Comparison of ENCODE assay signal across 34 cellular contexts in the genomic region with DNA sequence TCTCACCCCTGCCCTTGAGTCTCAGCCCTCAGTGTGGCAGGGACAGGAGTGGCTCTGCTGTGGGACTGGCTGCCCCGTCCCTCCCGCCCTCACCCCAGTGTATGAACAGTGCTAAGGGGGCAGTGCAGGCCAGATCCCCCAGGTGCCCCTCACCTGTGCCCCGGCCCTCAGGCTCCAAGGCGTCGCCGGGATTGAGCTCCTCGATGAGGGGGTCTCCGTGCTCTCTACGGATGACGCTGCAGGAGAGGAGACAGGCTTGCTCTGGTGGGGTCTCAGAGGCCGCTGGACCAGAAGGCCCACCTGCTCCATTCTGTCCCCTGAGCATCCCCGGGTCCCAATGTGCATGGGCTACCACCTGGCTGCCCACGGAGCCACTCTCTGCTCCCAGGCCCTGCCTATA. TPM values are rescaled to one million over a fixed set of nuclear protein-coding genes. Genes with fewer than 3 reads are reported as not detected.
DNase-seq lines count a peak whose midpoint lies in the region; ATAC-seq and TF ChIP-seq lines count a peak whose summit lies in the region.
"Had no signal": no experiment of that assay in that cellular context is flagged by ENCODE, and none has a peak within 500 bp of the region (broad histone marks: within the 10 kb centered on the region; RNA-seq: fewer than 3 reads in every experiment).

No MANE protein-coding gene starts in this region.

- H3K18ac ChIP-seq in neuronal stem cell (ENCODE audit: low read length): peak overlapping the region; percentile 38

- H3K9me3 Mint-ChIP-seq in Calu3 (ENCODE audit: low read depth, unreplicated experiment): no peaks in the 10 kb centered on the region
- H3K9me3 Mint-ChIP-seq: CD14-positive monocyte; CD4-positive, alpha-beta memory T cell; CD4-positive, alpha-beta T cell; CD4-positive, CD25-positive, alpha-beta regulatory T cell; CD8-positive, alpha-beta memory T cell; CD8-positive, alpha-beta T cell had no signal

- ATAC-seq in Right ventricle myocardium inferior (peak; percentile 7), right cardiac atrium (no peak), aorta (ENCODE audit: low FRiP score) (no peak), HG03135 (IDR thresholded peaks at IDR 0.05; ENCODE audit: unreplicated experiment) (no peak)
- ATAC-seq: A549; CD8-positive, alpha-beta T cell had no signal

- H2AK5ac ChIP-seq in neuronal stem cell (ENCODE audit: low read depth, low read length): peak overlapping the region; percentile 37

- peak overlapping the region; percentile 49 for H2BK15ac ChIP-seq in neuronal stem cell (ENCODE audit: low read length)

- H3K36me3 Mint-ChIP-seq in Calu3 (ENCODE audit: insufficient read depth, unreplicated experiment): no peaks in the 10 kb centered on the region
- H3K36me3 Mint-ChIP-seq: CD14-positive monocyte; CD4-positive, alpha-beta memory T cell; CD4-positive, CD25-positive, alpha-beta regulatory T cell; CD8-positive, alpha-beta memory T cell; CD8-positive, alpha-beta T cell had no signal

- no peak overlapping the region for H2AFZ ChIP-seq in neuronal stem cell (ENCODE audit: low read length)

- H3K27ac ChIP-seq in right cardiac atrium (ENCODE audit: low read length): no peak overlapping the region
- H3K27ac ChIP-seq in neuronal stem cell (replicated peaks; ENCODE audit: low read length): no peak overlapping the region
- no peak overlapping the region for H3K27ac ChIP-seq in aorta (ENCODE audit: low read depth in 1 of 2, low read length in 2 of 2)
- H3K27ac ChIP-seq: 22Rv1; A549; BLaER1; BLaER1 treated with 17β-estradiol and CSF1 and Interleukin-3, amounts not matched to agents 10 nM and 100 nM; C4-2B had no signal

- no peak for TF ChIP-seq CTCF in Calu3 (IDR thresholded peaks at IDR 0.05; ENCODE audit: unreplicated experiment)

- H3K14ac ChIP-seq in neuronal stem cell (ENCODE audit: low read length): peak overlapping the region; percentile 71

- no TSS peak for BruUV-seq in Calu3 (replicated peaks; lab: Mats Ljungman, UMichigan)

- H3K27me3 ChIP-seq in right cardiac atrium (ENCODE audit: control insufficient read depth, insufficient read depth) (no peaks in the 10 kb centered on the region), neuronal stem cell (ENCODE audit: control insufficient read depth in 3 of 3, insufficient read depth in 3 of 3, low read depth in 1 of 3, low read length in 3 of 3) (peaks cover 0 to 37% (median 0%) of the 10 kb centered on the region in 3 experiments), aorta (ENCODE audit: control insufficient read depth in 1 of 2, insufficient read depth in 2 of 2, low read length in 1 of 2) (no peaks in the 10 kb centered on the region)
- H3K27me3 ChIP-seq: BE2C; BLaER1; BLaER1 treated with 17β-estradiol and CSF1 and Interleukin-3, amounts not matched to agents 10 nM and 100 nM had no signal

- no peak overlapping the region for H2BK12ac ChIP-seq in neuronal stem cell (ENCODE audit: low read length)

- H3K4me3 ChIP-seq in right cardiac atrium (ENCODE audit: low read length): no peak overlapping the region
- H3K4me3 ChIP-seq in neuronal stem cell (ENCODE audit: low read length in 2 of 2): no peak overlapping the region
- no peak overlapping the region for H3K4me3 ChIP-seq in aorta (ENCODE audit: low read length in 2 of 2)
- H3K4me3 ChIP-seq: A549; BLaER1; BLaER1 treated with 17β-estradiol and CSF1 and Interleukin-3, amounts not matched to agents 10 nM and 100 nM had no signal

- H3K27ac Mint-ChIP-seq in Calu3 (ENCODE audit: unreplicated experiment): no peak overlapping the region
- H3K27ac Mint-ChIP-seq: B cell; CD14-positive monocyte; CD4-positive, alpha-beta memory T cell; CD4-positive, alpha-beta T cell; CD4-positive, CD25-positive, alpha-beta regulatory T cell; CD8-positive, alpha-beta T cell had no signal

- DNase-seq in Right ventricle myocardium inferior (ENCODE audit: missing footprints) (no peak), right cardiac atrium (no peak), COLO668 (lab: John Stamatoyannopoulos, UW; ENCODE audit: unreplicated experiment) (peak; percentile 8), neuronal stem cell (ENCODE audit: low spot score) (no peak), aorta (peak; percentile 28 to 57), Calu3 (no peak), NCI-H2196 (lab: John Stamatoyannopoulos, UW; ENCODE audit: unreplicated experiment) (no peak)
- DNase-seq: 8988T; ACHN; AML-193; BE2C; C1 segment of cervical spinal cord; Caco-2; CD4-positive, alpha-beta memory T cell; CD4-positive, alpha-beta T cell; CD4-positive, CD25-positive, alpha-beta regulatory T cell; CD8-positive, alpha-beta memory T cell; CD8-positive, alpha-beta T cell; COR-L47; DMS 273 treated with DMSO at 0.1 percent for 48 hours; DMS79; DMS79 treated with DMSO at 0.1 percent for 48 hours; DND-41; EL had no signal

- H2BK120ac ChIP-seq in neuronal stem cell (ENCODE audit: low read depth, low read length): no peak overlapping the region

- no peak overlapping the region for H3K23ac ChIP-seq in neuronal stem cell (ENCODE audit: low read depth, low read length, poor library complexity)

- no peaks in the 10 kb centered on the region for H3K4me1 ChIP-seq in right cardiac atrium (ENCODE audit: control insufficient read depth, insufficient read depth, low read length)
- H3K4me1 ChIP-seq in neuronal stem cell (ENCODE audit: control insufficient read depth in 2 of 2, insufficient read depth in 1 of 2, low read depth in 1 of 2, low read length in 2 of 2): peaks cover 0 to 6% of the 10 kb centered on the region in 2 donors
- no peaks in the 10 kb centered on the region for H3K4me1 ChIP-seq in aorta (ENCODE audit: control insufficient read depth in 1 of 2, insufficient read depth in 2 of 2, low read length in 2 of 2)
- H3K4me1 ChIP-seq: BE2C, Caco-2 had no signal

- H3K79me1 ChIP-seq in neuronal stem cell (ENCODE audit: low read depth, low read length): no peaks in the 10 kb centered on the region

- intact Hi-C loops in Right ventricle myocardium inferior (cut with DNase I) (no loop called here), right cardiac atrium (cut with DNase I) (no loop called here), aorta (cut with DNase I) (no loop called here), Calu3 (cut with micrococcal nuclease; ENCODE audit: unreplicated experiment) (no loop called here)

- H3K4me3 Mint-ChIP-seq in Calu3 (ENCODE audit: low read depth, unreplicated experiment): no peak overlapping the region
- H3K4me3 Mint-ChIP-seq: B cell; CD14-positive monocyte; CD4-positive, alpha-beta memory T cell; CD4-positive, alpha-beta T cell; CD4-positive, CD25-positive, alpha-beta regulatory T cell; CD8-positive, alpha-beta memory T cell; CD8-positive, alpha-beta T cell had no signal

- CTCF ChIA-PET in Calu3 (lab: Charles Lee): no interaction called here

- no peaks in the 10 kb centered on the region for H3K36me3 ChIP-seq in neuronal stem cell (replicated peaks in 1 of 2; ENCODE audit: control insufficient read depth in 2 of 2, insufficient read depth in 2 of 2, low read length in 2 of 2)
- H3K36me3 ChIP-seq in aorta (ENCODE audit: control insufficient read depth in 1 of 2, insufficient read depth in 2 of 2, low read length in 1 of 2): no peaks in the 10 kb centered on the region
- H3K36me3 ChIP-seq: BE2C; BLaER1; BLaER1 treated with 17β-estradiol and CSF1 and Interleukin-3, amounts not matched to agents 10 nM and 100 nM had no signal

- H2BK5ac ChIP-seq in neuronal stem cell (ENCODE audit: low read length): no peak overlapping the region

- H3K27me3 Mint-ChIP-seq in Calu3 (ENCODE audit: unreplicated experiment): no peaks in the 10 kb centered on the region
- H3K27me3 Mint-ChIP-seq: CD4-positive, CD25-positive, alpha-beta regulatory T cell had no signal

- no peaks in the 10 kb centered on the region for H3K9me3 ChIP-seq in right cardiac atrium (ENCODE audit: control insufficient read depth, low read length)
- no peaks in the 10 kb centered on the region for H3K9me3 ChIP-seq in neuronal stem cell (replicated peaks in 1 of 2; ENCODE audit: control insufficient read depth in 2 of 2, insufficient read depth in 1 of 2, low read depth in 1 of 2, low read length in 2 of 2)
- no peaks in the 10 kb centered on the region for H3K9me3 ChIP-seq in aorta (ENCODE audit: control insufficient read depth, low read length)
- H3K9me3 ChIP-seq: A549; BE2C; BLaER1; BLaER1 treated with 17β-estradiol and CSF1 and Interleukin-3, amounts not matched to agents 10 nM and 100 nM; Caco-2 had no signal

- H3K4me1 Mint-ChIP-seq in Calu3 (ENCODE audit: low read depth, unreplicated experiment): no peaks in the 10 kb centered on the region
- H3K4me1 Mint-ChIP-seq: B cell; CD14-positive monocyte; CD4-positive, alpha-beta memory T cell; CD4-positive, CD25-positive, alpha-beta regulatory T cell; CD8-positive, alpha-beta memory T cell had no signal

- H4K8ac ChIP-seq in neuronal stem cell (ENCODE audit: low read depth, low read length): no peak overlapping the region

- WGBS in right cardiac atrium: 92% methylated on average over 13 of the region's 13 CpGs
- no CpG with 5 or more reads among the region's 13 CpGs for WGBS in neuronal stem cell (ENCODE audit: extremely low coverage in 2 of 2, insufficient read length in 2 of 2, insufficient replicate concordance in 1 of 2), 2 donors
- 90 to 93% methylated on average over 12 to 13 of the region's 13 CpGs for WGBS in aorta, 2 donors

- no peak overlapping the region for H3K9ac ChIP-seq in neuronal stem cell (ENCODE audit: low read depth, low read length, poor library complexity)
- H3K9ac ChIP-seq: BLaER1; BLaER1 treated with 17β-estradiol and CSF1 and Interleukin-3, amounts not matched to agents 10 nM and 100 nM had no signal

- no peak overlapping the region for H4K91ac ChIP-seq in neuronal stem cell (ENCODE audit: low read depth, low read length, poor library complexity)

- no peak overlapping the region for H3K4me2 ChIP-seq in neuronal stem cell (ENCODE audit: insufficient read depth, low read length, poor library complexity, severe bottlenecking)
- H3K4me2 ChIP-seq: A549 had no signal

- H3K4ac ChIP-seq in neuronal stem cell (ENCODE audit: low read length): no peak overlapping the region

RNA-seq across cellular contexts. Expression of a gene that starts 47.1 kb away (rescaled TPM):
- total RNA-seq in Right ventricle myocardium inferior (0.08 TPM), right cardiac atrium (10 to 100 TPM in 1 of 4 donors, 1 to 10 TPM in 3; 4.1 to 11.7 (median 7.0) TPM), aorta (under 1 TPM; 0.36 to 0.45 TPM), Calu3 (2022) (1.0 and 1.4 TPM in 2 replicates)
- polyA plus RNA-seq in right cardiac atrium (5.3 TPM), aorta (under 1 TPM; 0.13 to 0.41 TPM)
- polyA plus RNA-seq in neuronal stem cell (2013, experiment 1 of 2): under 0.01 TPM
- polyA plus RNA-seq in neuronal stem cell (2013, experiment 2 of 2): 0.01 TPM
- total RNA-seq: B cell, G401 had no signal
- polyA plus RNA-seq: AG04450, CD14-positive monocyte had no signal

Comparison
In these comparisons a context has a peak if more than half of its experiments do, and no peak if none do; other contexts are left out.
1. DNase-seq: peak in COLO668 (single experiment) and aorta (2 of 2); none in Right ventricle myocardium inferior (single experiment), right cardiac atrium (0 of 3), neuronal stem cell (single experiment), Calu3 (single experiment) and NCI-H2196 (single experiment).